ENCODE assay signal across 1 cellular context in the genomic region with DNA sequence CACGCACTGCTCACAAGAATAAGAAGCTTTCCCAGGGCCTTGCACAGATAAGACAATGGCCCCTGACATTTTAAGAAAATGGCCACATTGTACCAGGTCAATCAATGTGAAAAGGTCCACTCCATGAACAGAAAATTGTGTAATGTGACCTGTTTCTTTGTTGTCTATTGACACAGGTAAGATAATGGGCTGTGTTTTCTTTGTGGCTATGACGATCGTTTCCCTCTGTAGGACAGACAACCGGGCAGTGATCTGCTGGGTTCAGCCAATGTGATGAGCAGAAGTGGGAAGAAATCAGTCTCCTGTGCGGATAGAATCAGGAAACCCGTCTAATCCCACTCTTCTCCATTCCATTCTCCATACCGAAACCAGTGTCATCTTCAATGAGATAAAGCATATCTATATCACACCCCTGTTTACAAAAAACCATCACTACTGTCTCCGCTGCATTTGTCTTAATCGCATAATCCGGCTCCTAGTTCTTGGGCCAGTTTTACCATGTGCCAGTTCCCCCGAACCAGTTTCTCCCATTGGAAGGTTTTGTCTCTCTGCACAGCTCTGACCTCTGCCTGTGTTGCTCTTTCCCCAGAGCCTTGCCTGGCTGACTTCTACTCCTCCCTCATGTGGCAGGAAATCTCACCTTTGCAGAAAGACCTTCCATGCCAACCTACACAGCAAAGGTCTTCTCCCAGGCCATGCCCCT.
TF ChIP-seq lines count a peak whose summit lies in the region.

No MANE protein-coding gene starts in this region.

TF ChIP-seq in HepG2, 621 proteins besides CTCF, POLR2A, EP300 and RAD21 (continued from another document and continues in another):
- TF ChIP-seq, protein P1, sequence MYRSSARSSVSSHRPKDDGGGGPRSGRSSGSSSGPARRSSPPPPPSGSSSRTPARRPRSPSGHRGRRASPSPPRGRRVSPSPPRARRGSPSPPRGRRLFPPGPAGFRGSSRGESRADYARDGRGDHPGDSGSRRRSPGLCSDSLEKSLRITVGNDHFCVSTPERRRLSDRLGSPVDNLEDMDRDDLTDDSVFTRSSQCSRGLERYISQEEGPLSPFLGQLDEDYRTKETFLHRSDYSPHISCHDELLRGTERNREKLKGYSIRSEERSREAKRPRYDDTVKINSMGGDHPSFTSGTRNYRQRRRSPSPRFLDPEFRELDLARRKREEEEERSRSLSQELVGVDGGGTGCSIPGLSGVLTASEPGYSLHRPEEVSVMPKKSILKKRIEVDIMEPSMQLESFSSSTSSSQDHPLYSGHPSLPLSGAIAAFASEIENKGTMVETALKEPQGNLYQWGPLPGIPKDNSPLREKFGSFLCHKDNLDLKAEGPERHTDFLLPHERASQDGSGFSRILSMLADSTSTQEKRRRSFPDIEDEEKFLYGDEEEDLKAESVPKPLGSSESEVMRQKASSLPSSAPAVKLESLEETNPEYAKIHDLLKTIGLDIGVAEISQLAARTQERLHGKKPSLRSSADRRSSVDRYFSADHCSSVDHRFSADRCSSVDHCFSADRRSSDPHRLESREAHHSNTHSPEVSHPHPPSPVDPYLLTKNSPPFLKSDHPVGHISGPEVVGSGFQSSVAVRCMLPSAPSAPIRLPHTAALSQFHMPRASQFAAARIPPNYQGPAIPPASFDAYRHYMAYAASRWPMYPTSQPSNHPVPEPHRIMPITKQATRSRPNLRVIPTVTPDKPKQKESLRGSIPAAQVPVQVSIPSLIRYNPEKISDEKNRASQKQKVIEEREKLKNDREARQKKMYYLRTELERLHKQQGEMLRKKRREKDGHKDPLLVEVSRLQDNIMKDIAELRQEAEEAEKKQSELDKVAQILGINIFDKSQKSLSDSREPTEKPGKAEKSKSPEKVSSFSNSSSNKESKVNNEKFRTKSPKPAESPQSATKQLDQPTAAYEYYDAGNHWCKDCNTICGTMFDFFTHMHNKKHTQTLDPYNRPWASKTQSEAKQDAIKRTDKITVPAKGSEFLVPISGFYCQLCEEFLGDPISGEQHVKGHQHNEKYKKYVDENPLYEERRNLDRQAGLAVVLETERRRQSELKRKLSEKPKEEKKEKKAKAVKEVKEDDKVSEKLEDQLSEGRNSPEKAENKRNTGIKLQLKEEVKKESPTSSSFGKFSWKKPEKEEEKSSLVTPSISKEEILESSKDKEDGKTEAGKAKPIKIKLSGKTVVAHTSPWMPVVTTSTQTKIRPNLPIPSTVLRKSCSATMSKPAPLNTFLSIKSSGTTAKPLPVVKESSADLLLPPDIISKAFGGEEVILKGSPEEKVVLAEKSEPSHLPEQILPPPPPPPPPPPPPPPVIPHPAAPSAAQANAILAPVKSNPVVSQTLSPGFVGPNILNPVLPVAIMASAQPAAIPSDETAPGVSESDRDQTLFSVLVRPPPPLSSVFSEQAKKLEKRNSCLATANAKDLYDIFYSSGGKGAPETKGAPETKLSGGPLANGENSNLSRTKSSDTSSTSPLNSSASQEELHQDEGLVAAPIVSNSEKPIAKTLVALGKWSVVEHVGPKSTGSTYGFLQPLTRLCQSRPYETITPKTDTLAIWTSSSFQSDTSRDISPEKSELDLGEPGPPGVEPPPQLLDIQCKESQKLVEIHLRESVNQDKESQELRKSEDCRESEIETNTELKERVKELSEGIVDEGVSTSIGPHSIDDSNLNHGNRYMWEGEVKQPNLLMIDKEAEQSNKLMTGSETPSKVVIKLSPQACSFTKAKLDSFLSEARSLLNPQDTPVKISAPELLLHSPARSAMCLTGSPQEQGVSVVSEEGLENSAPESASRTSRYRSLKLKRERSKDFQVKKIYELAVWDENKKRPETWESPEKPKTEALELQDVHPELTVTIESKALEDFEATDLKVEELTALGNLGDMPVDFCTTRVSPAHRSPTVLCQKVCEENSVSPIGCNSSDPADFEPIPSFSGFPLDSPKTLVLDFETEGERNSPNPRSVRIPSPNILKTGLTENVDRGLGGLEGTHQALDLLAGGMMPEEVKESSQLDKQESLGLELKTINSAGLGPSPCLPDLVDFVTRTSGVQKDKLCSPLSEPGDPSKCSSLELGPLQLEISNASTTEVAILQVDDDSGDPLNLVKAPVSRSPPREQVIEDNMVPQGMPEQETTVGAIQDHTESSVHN (CRISPR knock-in tag; IDR thresholded peaks at IDR 0.05), result no peak
- no peak for TF ChIP-seq RBFOX2 (IDR thresholded peaks at IDR 0.05; ENCODE audit: low read depth, low read length)
- no peak for TF ChIP-seq ZNF550 (CRISPR knock-in tag; IDR thresholded peaks at IDR 0.05; ENCODE audit: borderline replicate concordance)
- TF ChIP-seq HCFC1 (IDR thresholded peaks at IDR 0.05; ENCODE audit: low read depth, low read length), result no peak
- peak; percentile 45; the same call in 1 of the 2 replicates for TF ChIP-seq TFDP2 (CRISPR knock-in tag; IDR thresholded peaks at IDR 0.05)
- TF ChIP-seq ZNF770 (CRISPR knock-in tag; IDR thresholded peaks at IDR 0.05), result peak; percentile 62
- TF ChIP-seq ZNF503 (CRISPR knock-in tag; IDR thresholded peaks at IDR 0.05), result peak; percentile 79; the same call in 1 of the 2 replicates
- TF ChIP-seq ELF1 (CRISPR knock-in tag; IDR thresholded peaks at IDR 0.05), result peak; percentile 51; the same call in 1 of the 2 replicates
- no peak for TF ChIP-seq ZNF724P (CRISPR knock-in tag; IDR thresholded peaks at IDR 0.05; ENCODE audit: borderline replicate concordance)
- TF ChIP-seq ZNF12 (CRISPR knock-in tag; IDR thresholded peaks at IDR 0.05), result peak; percentile 93
- TF ChIP-seq AGO2 (optimal IDR thresholded peaks at IDR 0.05; ENCODE audit: low read depth, low read length), result no peak
- TF ChIP-seq NR2F1 (CRISPR knock-in tag; IDR thresholded peaks at IDR 0.05), result peak; percentile 90 to 95
- no peak for TF ChIP-seq ZNF782 (CRISPR knock-in tag; IDR thresholded peaks at IDR 0.05; ENCODE audit: borderline replicate concordance)
- TF ChIP-seq, protein P2, sequence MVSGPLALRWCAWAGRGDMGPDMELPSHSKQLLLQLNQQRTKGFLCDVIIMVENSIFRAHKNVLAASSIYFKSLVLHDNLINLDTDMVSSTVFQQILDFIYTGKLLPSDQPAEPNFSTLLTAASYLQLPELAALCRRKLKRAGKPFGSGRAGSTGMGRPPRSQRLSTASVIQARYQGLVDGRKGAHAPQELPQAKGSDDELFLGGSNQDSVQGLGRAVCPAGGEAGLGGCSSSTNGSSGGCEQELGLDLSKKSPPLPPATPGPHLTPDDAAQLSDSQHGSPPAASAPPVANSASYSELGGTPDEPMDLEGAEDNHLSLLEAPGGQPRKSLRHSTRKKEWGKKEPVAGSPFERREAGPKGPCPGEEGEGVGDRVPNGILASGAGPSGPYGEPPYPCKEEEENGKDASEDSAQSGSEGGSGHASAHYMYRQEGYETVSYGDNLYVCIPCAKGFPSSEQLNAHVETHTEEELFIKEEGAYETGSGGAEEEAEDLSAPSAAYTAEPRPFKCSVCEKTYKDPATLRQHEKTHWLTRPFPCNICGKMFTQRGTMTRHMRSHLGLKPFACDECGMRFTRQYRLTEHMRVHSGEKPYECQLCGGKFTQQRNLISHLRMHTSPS (CRISPR knock-in tag; IDR thresholded peaks at IDR 0.05; ENCODE audit: low read depth), result peak; percentile 44; the same call in 1 of the 2 replicates
- TF ChIP-seq THAP9 (CRISPR knock-in tag; IDR thresholded peaks at IDR 0.05; ENCODE audit: borderline replicate concordance), result no peak
- no peak for TF ChIP-seq MTA3 (CRISPR knock-in tag; IDR thresholded peaks at IDR 0.05)
- TF ChIP-seq SKIL (CRISPR knock-in tag; IDR thresholded peaks at IDR 0.05; ENCODE audit: borderline replicate concordance), result peak; percentile 71; the same call in 1 of the 2 replicates
- TF ChIP-seq POGK (CRISPR knock-in tag; conservative IDR thresholded peaks at IDR 0.05), result no peak; the same call in 1 of the 2 replicates
